Comparison of ENCODE assay signal across 13 cellular contexts in genomic region chr16:3148256-3149192, GRCh38. TPM values are rescaled to one million over a fixed set of nuclear protein-coding genes. Genes with fewer than 3 reads are reported as not detected.
DNase-seq lines count a peak whose midpoint lies in the region; ATAC-seq and TF ChIP-seq lines count a peak whose summit lies in the region.
"Had no signal": no experiment of that assay in that cellular context is flagged by ENCODE, and none has a peak within 500 bp of the region (broad histone marks: within the 10 kb centered on the region; RNA-seq: fewer than 3 reads in every experiment).

No MANE protein-coding gene starts in this region.

- POLR2A ChIA-PET in activated B cell treated with CpG ODN at 0.5 μM for 24 hours (lab: Charles Lee), result interaction anchor here (0.9 to 3.1 kb wide), 4 partner anchors 10 to 14 kb away, joined by 4 to 59 read pairs (median 22); partner anchors contain the start of gene ZNF213

- H3K36me3 Mint-ChIP-seq in activated B cell treated with CpG ODN at 0.5 μM for 24 hours (ENCODE audit: low read depth), result peaks cover 7% of the 10 kb centered on the region

- no peak for ATAC-seq in left cardiac atrium
- no peak for ATAC-seq in right cardiac atrium
- no peak for ATAC-seq in activated B cell treated with CpG ODN at 0.5 μM for 24 hours (ENCODE audit: low read depth)
- no peak for ATAC-seq in lower lobe of right lung
- ATAC-seq in HG03469 (IDR thresholded peaks at IDR 0.05; ENCODE audit: unreplicated experiment), result no peak
- ATAC-seq in GM19395 (IDR thresholded peaks at IDR 0.05; ENCODE audit: unreplicated experiment), result no peak
- ATAC-seq: foreskin keratinocyte had no signal

- CTCF ChIA-PET in activated B cell treated with CpG ODN at 0.5 μM for 24 hours (lab: Charles Lee), result interaction anchor here (1.0 to 2.0 kb wide), 5 partner anchors 17 to 19 kb away, joined by 3 to 5 read pairs (median 4); no protein-coding TSS in a partner anchor

- no peaks in the 10 kb centered on the region for H3K9me3 ChIP-seq in right cardiac atrium (ENCODE audit: control insufficient read depth, low read length)
- H3K9me3 ChIP-seq in lower lobe of right lung, result no peaks in the 10 kb centered on the region

- 93% methylated on average over 13 of the region's 13 CpGs for WGBS in right cardiac atrium
- WGBS in lower leg skin, 2 donors, result 91 to 95% methylated on average over 13 of the region's 13 CpGs

- H3K27ac ChIP-seq in right cardiac atrium (ENCODE audit: low read length) (no peak overlapping the region), lower lobe of right lung (no peak overlapping the region)
- H3K27ac ChIP-seq: foreskin keratinocyte had no signal

- peaks cover 25% of the 10 kb centered on the region for H3K4me1 Mint-ChIP-seq in activated B cell treated with CpG ODN at 0.5 μM for 24 hours

- DNase-seq in left cardiac atrium, result peak; percentile 17
- DNase-seq in right cardiac atrium, result no peak
- no peak for DNase-seq in activated B cell treated with CpG ODN at 0.5 μM for 24 hours
- DNase-seq in lower lobe of right lung, result peak; percentile 41
- no peak for DNase-seq in lower leg skin (ENCODE audit: low spot score in 2 of 2)
- DNase-seq in A172 (ENCODE audit: low spot score), result no peak
- DNase-seq: activated CD4-positive, CD25-positive, alpha-beta regulatory T cell; foreskin keratinocyte; GF-D8; NCI-H510A treated with DMSO at 0.1 percent for 48 hours had no signal

- peaks cover 2% of the 10 kb centered on the region for H3K4me1 ChIP-seq in right cardiac atrium (ENCODE audit: control insufficient read depth, insufficient read depth, low read length)
- peaks cover 21% of the 10 kb centered on the region for H3K4me1 ChIP-seq in lower lobe of right lung

- peak overlapping the region; percentile 88 for H3K4me3 Mint-ChIP-seq in activated B cell treated with CpG ODN at 0.5 μM for 24 hours

- TF ChIP-seq CTCF in activated B cell treated with CpG ODN at 0.5 μM for 24 hours (IDR thresholded peaks at IDR 0.05) (no peak), lower lobe of right lung (IDR thresholded peaks at IDR 0.05) (no peak), lower leg skin (IDR thresholded peaks at IDR 0.05) (no peak)

- no peaks in the 10 kb centered on the region for H3K9me3 Mint-ChIP-seq in activated B cell treated with CpG ODN at 0.5 μM for 24 hours

- no peak for TF ChIP-seq POLR2A in lower leg skin (IDR thresholded peaks at IDR 0.05)

- no peaks in the 10 kb centered on the region for H3K27me3 Mint-ChIP-seq in activated B cell treated with CpG ODN at 0.5 μM for 24 hours

- H3K36me3 ChIP-seq in lower lobe of right lung, result no peaks in the 10 kb centered on the region

- H3K27me3 ChIP-seq in right cardiac atrium (ENCODE audit: control insufficient read depth, insufficient read depth) (no peaks in the 10 kb centered on the region), lower lobe of right lung (ENCODE audit: low read depth) (no peaks in the 10 kb centered on the region)
- H3K27me3 ChIP-seq: foreskin keratinocyte had no signal

- H3K4me3 ChIP-seq in right cardiac atrium (ENCODE audit: low read length) (no peak overlapping the region), lower lobe of right lung (no peak overlapping the region), lower leg skin (ENCODE audit: low read depth, poor library complexity, severe bottlenecking) (no peak overlapping the region)

- intact Hi-C loops in left cardiac atrium (cut with DNase I), result no loop called here
- intact Hi-C loops in right cardiac atrium (cut with DNase I), result no loop called here
- intact Hi-C loops in activated B cell treated with CpG ODN at 0.5 μM for 24 hours (cut with micrococcal nuclease), result no loop called here
- intact Hi-C loops in lower lobe of right lung (cut with DNase I), result no loop called here
- intact Hi-C loops in lower leg skin (cut with DNase I; ENCODE audit: low total_unique reads), result no loop called here

- H3K27ac Mint-ChIP-seq in activated B cell treated with CpG ODN at 0.5 μM for 24 hours, result no peak overlapping the region

RNA-seq across cellular contexts. Expression of gene ZNF213, which starts 13.7 kb away (rescaled TPM):
- 1 to 10 TPM; 6.5 to 6.7 TPM for total RNA-seq in left cardiac atrium
- 1 to 10 TPM; 6.2 to 8.7 (median 7.6) TPM for total RNA-seq in right cardiac atrium
- polyA plus RNA-seq in right cardiac atrium, result 7.2 TPM
- 5.6 and 5.7 TPM in 2 replicates for total RNA-seq in activated B cell treated with CpG ODN at 0.5 μM for 24 hours
- total RNA-seq in lower lobe of right lung, result 10.2 TPM
- 10 to 100 TPM; 10.7 to 18.0 (median 14.6) TPM for total RNA-seq in lower leg skin
- 2.1 and 4.6 TPM in 2 replicates for total RNA-seq in A172 (2014; rRNA removed; shearing (Covaris generic))

RNA-seq across cellular contexts. Expression of gene ZNF205, which starts 36.1 kb away (rescaled TPM):
- total RNA-seq in left cardiac atrium (1 to 10 TPM; 7.0 to 7.2 TPM), right cardiac atrium (10 to 100 TPM in 1 of 4 donors, 1 to 10 TPM in 3; 6.4 to 10.1 (median 9.2) TPM), activated B cell treated with CpG ODN at 0.5 μM for 24 hours (not detected in 2 replicates), lower lobe of right lung (11.9 TPM), lower leg skin (10 to 100 TPM; 15.1 to 25.3 (median 18.5) TPM)
- polyA plus RNA-seq in right cardiac atrium, result 10.9 TPM
- total RNA-seq in A172 (2014; rRNA removed; shearing (Covaris generic)), result 21.0 and 22.4 TPM in 2 replicates

RNA-seq across cellular contexts. Expression of gene OR1F1, which starts 39.5 kb away (rescaled TPM):
- total RNA-seq in left cardiac atrium, result not detected
- total RNA-seq in right cardiac atrium, result not detected
- polyA plus RNA-seq in right cardiac atrium, result not detected
- not detected in 2 replicates for total RNA-seq in activated B cell treated with CpG ODN at 0.5 μM for 24 hours
- total RNA-seq in lower lobe of right lung, result not detected
- total RNA-seq in lower leg skin, result not detected
- total RNA-seq in A172 (2014; rRNA removed; shearing (Covaris generic)), result not detected in 2 replicates
- total RNA-seq: kidney epithelial cell had no signal

RNA-seq across cellular contexts. Expression of gene ZSCAN10, which starts 49.4 kb away (rescaled TPM):
- total RNA-seq in left cardiac atrium (not detected), right cardiac atrium (not detected), activated B cell treated with CpG ODN at 0.5 μM for 24 hours (not detected in 2 replicates), lower lobe of right lung (not detected), lower leg skin (not detected)
- not detected for polyA plus RNA-seq in right cardiac atrium
- not detected in 2 replicates for total RNA-seq in A172 (2014; rRNA removed; shearing (Covaris generic))
- total RNA-seq: foreskin keratinocyte, kidney epithelial cell had no signal
- polyA plus RNA-seq: foreskin keratinocyte had no signal

Comparison
In these comparisons a context has a peak if more than half of its experiments do, and no peak if none do; other contexts are left out.
1. DNase-seq: peak in left cardiac atrium (single experiment) and lower lobe of right lung (single experiment); none in right cardiac atrium (0 of 3), activated B cell treated with CpG ODN at 0.5 μM for 24 hours (single experiment), lower leg skin (0 of 2) and A172 (single experiment).